9 cellular contexts compared by ENCODE assay signal in the genomic region with DNA sequence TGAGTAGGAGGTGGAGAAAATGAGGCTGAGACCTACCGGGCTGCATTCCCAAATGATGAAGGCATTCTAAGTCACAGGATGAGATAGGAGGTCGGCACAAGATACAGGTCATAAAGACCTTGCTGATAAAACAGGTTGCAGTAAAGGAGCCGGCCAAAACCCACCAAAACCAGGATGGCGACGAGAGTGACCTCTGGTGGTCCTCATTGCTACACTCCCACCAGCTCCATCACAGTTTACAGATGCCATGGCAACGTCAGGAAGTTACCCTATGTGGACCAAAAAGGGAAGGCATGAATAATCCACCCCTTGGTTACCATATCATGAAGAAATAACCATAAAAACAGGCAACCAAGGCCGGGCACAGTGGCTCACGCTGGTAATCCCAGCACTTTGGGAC. TPM values are rescaled to one million over a fixed set of nuclear protein-coding genes. Genes with fewer than 3 reads are reported as not detected.
DNase-seq lines count a peak whose midpoint lies in the region; ATAC-seq, FAIRE-seq and TF ChIP-seq lines count a peak whose summit lies in the region.
"Not testable (repeated sequence)": the region's sequence is repeated elsewhere in the genome, so short reads cannot be mapped to it uniquely, and the experiment has no call there.
"Had no signal": no experiment of that assay in that cellular context is flagged by ENCODE, and none has a peak within 500 bp of the region (broad histone marks: within the 10 kb centered on the region; RNA-seq: fewer than 3 reads in every experiment).

No MANE protein-coding gene starts in this region.

- not testable (repeated sequence) for H3K9me3 Mint-ChIP-seq in GM23338; glutamatergic neuron (ENCODE audit: unreplicated experiment)

- not testable (repeated sequence) for H3K9ac ChIP-seq in OCI-LY1 (ENCODE audit: low read length); K562 (ENCODE audit: insufficient read depth in 1 of 2, low read depth in 2 of 2, low read length in 2 of 2); HepG2 (ENCODE audit: insufficient read depth, low read depth, low read length)

- not testable (repeated sequence) for H3K9me3 ChIP-seq in BE2C; OCI-LY1 (ENCODE audit: low read length); K562 (replicated peaks; ENCODE audit: control insufficient read depth, insufficient read depth, low read depth, low read length); HepG2 (ENCODE audit: low read length)

- intact Hi-C loops in K562 (cut with micrococcal nuclease): loop anchor here (5.0 kb wide), 2 partner anchors 42 to 317 kb away; no protein-coding TSS in a partner anchor
- intact Hi-C loops in HepG2 (cut with micrococcal nuclease; ENCODE audit: unreplicated experiment); sciatic nerve (cut with DNase I): not testable (repeated sequence)

- not testable (repeated sequence) for TF ChIP-seq POLR2A in K562 (conservative IDR thresholded peaks at IDR 0.05); HepG2 (IDR thresholded peaks at IDR 0.05; ENCODE audit: insufficient read depth in 1 of 2, low read depth in 2 of 2, low read length in 2 of 2)

- in situ Hi-C loops in K562 (cut with MboI): loop anchor here (10.0 to 25.0 kb wide), 2 partner anchors 301 to 1847 kb away; no protein-coding TSS in a partner anchor
- in situ Hi-C loops in HepG2 (cut with HindIII; ENCODE audit: extremely low pct_ligation_motif_present, low pct_unique_long_range_greater_than_20kb): loop anchor here (25.0 kb wide), 1 partner anchor 303 kb away; no protein-coding TSS in a partner anchor

- TF ChIP-seq RAD21 in K562 (CRISPR knock-in tag; conservative IDR thresholded peaks at IDR 0.05 in 1 of 2, IDR thresholded peaks at IDR 0.05 in 1 of 2): 0 out of 4 replicates have a peak, but pooled peaks of 1 of the 2 experiments have one; percentile 7
- not testable (repeated sequence) for TF ChIP-seq RAD21 in HepG2 (CRISPR knock-in tag; IDR thresholded peaks at IDR 0.05)

- H3K36me3 ChIP-seq in BE2C; GM23338 (ENCODE audit: insufficient read depth); OCI-LY1 (ENCODE audit: insufficient read depth, low read length); K562 (ENCODE audit: control insufficient read depth, insufficient read depth, low read length); HepG2 (replicated peaks in 1 of 2; ENCODE audit: control insufficient read depth in 1 of 2, insufficient read depth in 2 of 2, low read length in 2 of 2): not testable (repeated sequence)

- peaks cover 20% of the 10 kb centered on the region for H3K27me3 Mint-ChIP-seq in GM23338 (ENCODE audit: insufficient read depth, low read depth, poor library complexity)
- H3K27me3 Mint-ChIP-seq in glutamatergic neuron (ENCODE audit: unreplicated experiment): not testable (repeated sequence)

- BruUV-seq in K562 (replicated peaks; lab: Mats Ljungman, UMichigan); HepG2 (replicated peaks; lab: Mats Ljungman, UMichigan): not testable (repeated sequence)

- H3K9me2 ChIP-seq in GM23338 (ENCODE audit: insufficient read depth); OCI-LY1 (ENCODE audit: low read depth, low read length): not testable (repeated sequence)

- not testable (repeated sequence) for H3K9me1 ChIP-seq in K562 (ENCODE audit: control insufficient read depth, insufficient read depth, low read length)

- H2AFZ ChIP-seq in GM23338; OCI-LY1 (ENCODE audit: low read length); K562 (ENCODE audit: low read depth, low read length); HepG2 (ENCODE audit: low read length): not testable (repeated sequence)

- not testable (repeated sequence) for H3K27ac Mint-ChIP-seq in GM23338; glutamatergic neuron (ENCODE audit: unreplicated experiment)

- WGBS in K562 (ENCODE audit: insufficient coverage, low coverage, missing lambda C conversion rate): 4% methylated on average over 8 of the region's 8 CpGs
- 31% methylated on average over 7 of the region's 8 CpGs for whole genome bisulfite sequencing in HepG2 (ENCODE audit: low lambda C conversion rate)

- peak; percentile 31 for TF ChIP-seq CTCF in BE2C (IDR thresholded peaks at IDR 0.05; ENCODE audit: low read depth, low read length)
- peak; percentile 54 to 67 for TF ChIP-seq CTCF in GM23338 (conservative IDR thresholded peaks at IDR 0.05; ENCODE audit: low read depth in 2 of 2)
- TF ChIP-seq CTCF in OCI-LY1 (IDR thresholded peaks at IDR 0.05; ENCODE audit: low read length): peak; percentile 28; the same call in 1 of the 2 replicates
- 0 out of 6 replicates have a peak, but pooled peaks of 1 of the 3 experiments have one; percentile 9 for TF ChIP-seq CTCF in K562 (IDR thresholded peaks at IDR 0.05 in 2 of 3, conservative IDR thresholded peaks at IDR 0.05 in 1 of 3; ENCODE audit: insufficient read depth in 2 of 3, low read depth in 1 of 3, low read length in 3 of 3)
- not testable (repeated sequence) for TF ChIP-seq CTCF in glutamatergic neuron (IDR thresholded peaks at IDR 0.05; ENCODE audit: partially characterized antibody, unreplicated experiment)
- peak; percentile 26; the same call in 1 of the 2 replicates for TF ChIP-seq CTCF in HepG2 (CRISPR knock-in tag; IDR thresholded peaks at IDR 0.05)

- not testable (repeated sequence) for H3K36me3 Mint-ChIP-seq in GM23338 (ENCODE audit: low read depth); glutamatergic neuron (ENCODE audit: unreplicated experiment)

- H3K4me1 ChIP-seq in BE2C; OCI-LY1 (ENCODE audit: insufficient read depth, low read length, severe bottlenecking); K562 (replicated peaks in 1 of 2; ENCODE audit: control insufficient read depth in 2 of 2, insufficient read depth in 2 of 2, low read length in 2 of 2): not testable (repeated sequence)
- H3K4me1 ChIP-seq in GM23338 (ENCODE audit: insufficient read depth) (peaks cover 16% of the 10 kb centered on the region; the same call in 1 of the 2 replicates), HepG2 (ENCODE audit: insufficient read depth, low read length) (peaks cover 13% of the 10 kb centered on the region)

- not testable (repeated sequence) for H3K27me3 ChIP-seq in BE2C; GM23338 (ENCODE audit: insufficient read depth); OCI-LY1 (ENCODE audit: insufficient read depth, low read length); K562 (ENCODE audit: control insufficient read depth in 2 of 2, insufficient read depth in 2 of 2, low read length in 2 of 2); HepG2 (ENCODE audit: control insufficient read depth in 1 of 2, insufficient read depth in 2 of 2, low read length in 2 of 2)

- CTCF ChIA-PET in K562 (lab: Yijun Ruan, JAX; ENCODE audit: low intra/inter-chr PET ratio); HepG2 (lab: Yijun Ruan, JAX; ENCODE audit: low intra/inter-chr PET ratio, low total read pairs): not testable (repeated sequence)

- POLR2A ChIA-PET in K562 (lab: Yijun Ruan, JAX); HepG2 (lab: Yijun Ruan, JAX): not testable (repeated sequence)

- H3K4me2 ChIP-seq in GM23338; OCI-LY1 (ENCODE audit: low read length); K562 (ENCODE audit: insufficient read depth, low read length); HepG2 (ENCODE audit: low read depth, low read length): not testable (repeated sequence)

- DNase-seq in BE2C; HepG2 (ENCODE audit: low spot score): not testable (repeated sequence)
- peak; percentile 77 for DNase-seq in GM23338 (ENCODE audit: low spot score)
- peak; percentile 43 for DNase-seq in MV-4-11 (lab: John Stamatoyannopoulos, UW)
- peak in 1 of 4 experiments; percentile 18 for DNase-seq in K562 (ENCODE audit: extremely low read depth in 1 of 4, low spot score in 3 of 4)
- peak; percentile 34 for DNase-seq in glutamatergic neuron
- peak; percentile 37 for DNase-seq in sciatic nerve (ENCODE audit: low spot score)

- TF ChIP-seq EP300 in K562 (IDR thresholded peaks at IDR 0.05; ENCODE audit: low read length); HepG2 (IDR thresholded peaks at IDR 0.05; ENCODE audit: low read depth in 2 of 2, low read length in 2 of 2); HepG2 (CRISPR knock-in tag; IDR thresholded peaks at IDR 0.05; ENCODE audit: borderline replicate concordance): not testable (repeated sequence)

- H3K4me1 Mint-ChIP-seq in GM23338: peaks cover 13% of the 10 kb centered on the region
- H3K4me1 Mint-ChIP-seq in glutamatergic neuron (ENCODE audit: low read depth, unreplicated experiment): not testable (repeated sequence)

- H3K79me2 ChIP-seq in GM23338 (replicated peaks; ENCODE audit: insufficient read depth); OCI-LY1 (ENCODE audit: insufficient read depth, low read length); K562 (ENCODE audit: control insufficient read depth, insufficient read depth, low read length); HepG2 (ENCODE audit: insufficient read depth, low read length): not testable (repeated sequence)

- not testable (repeated sequence) for H3K27ac ChIP-seq in GM23338 (ENCODE audit: low read depth); OCI-LY1 (ENCODE audit: low read depth, low read length, poor library complexity, severe bottlenecking); K562 (ENCODE audit: extremely low read depth, low read depth, low read length); HepG2 (ENCODE audit: extremely low read length, insufficient read depth, low read length)

- not testable (repeated sequence) for FAIRE-seq in K562 (lab: Jason Lieb, UNC); HepG2 (lab: Jason Lieb, UNC)

- ATAC-seq in GM23338, K562, HepG2, sciatic nerve: not testable (repeated sequence)

- not testable (repeated sequence) for H3F3A ChIP-seq in GM23338 (replicated peaks; ENCODE audit: low read depth); OCI-LY1 (ENCODE audit: insufficient read depth, low read length)

- H3K4me3 Mint-ChIP-seq in GM23338; glutamatergic neuron (ENCODE audit: unreplicated experiment): not testable (repeated sequence)

- H4K20me1 ChIP-seq in GM23338 (replicated peaks; ENCODE audit: insufficient read depth); OCI-LY1 (ENCODE audit: insufficient read depth, low read length); K562 (replicated peaks; ENCODE audit: control insufficient read depth, insufficient read depth, low read length); HepG2 (ENCODE audit: insufficient read depth, low read length): not testable (repeated sequence)

- H3K4me3 ChIP-seq in BE2C (ENCODE audit: low read depth, low read length); GM23338; OCI-LY1 (ENCODE audit: low read depth, low read length, poor library complexity, severe bottlenecking); K562; HepG2 (replicated peaks in 1 of 3; ENCODE audit: insufficient read depth in 1 of 3, low read depth in 2 of 3, low read length in 3 of 3): not testable (repeated sequence)

RNA-seq across cellular contexts. Expression of a gene that starts 4.6 kb away (rescaled TPM):
- polyA plus RNA-seq in BE2C (2012; ENCODE audit: insufficient read depth, insufficient read length, low read depth): 2.5 TPM
- total RNA-seq in GM23338 (2014; rRNA removed; shearing (Covaris generic)): 6.9 and 11.1 TPM in 2 replicates
- polyA plus RNA-seq in GM23338 (2016; fragmentation: Nextera tagmentation; extraction: Ambion mirVana) (9.2 and 12.2 TPM in 2 replicates), K562 (2011; rRNA removed) (not detected in 2 replicates), K562 (2014; fragmentation: Illumina TruSeq; extraction: Trizol) (not detected in 2 replicates), K562 (2014; fragmentation: Nextera tagmentation; extraction: Ambion mirVana) (not detected), K562 (2014; rRNA removed) (not detected in 2 replicates), HepG2 (2011; rRNA removed) (2.1 and 3.4 TPM in 2 replicates)
- not detected in 2 replicates for total RNA-seq in K562 (2011; cell fraction: chromatin; rRNA removed; ENCODE audit: low replicate concordance)
- not detected in 2 replicates for total RNA-seq in K562 (2011; cell fraction: nucleolus; rRNA removed)
- total RNA-seq in K562 (2011; cell fraction: nucleoplasm; rRNA removed): not detected in 2 replicates
- total RNA-seq in K562 (2014; rRNA removed) (not detected in 2 replicates), K562 (2014; rRNA removed; fragmentation: Illumina TruSeq; extraction: Trizol) (not detected in 2 replicates), K562 (2015; rRNA removed; fragmentation: Illumina TruSeq; extraction: Trizol) (not detected in 2 replicates), K562 (2021) (not detected in 2 replicates), glutamatergic neuron (ENCODE audit: unreplicated experiment) (3.7 TPM), HepG2 (2016; rRNA removed; fragmentation: Illumina TruSeq; extraction: Trizol) (13.3 and 18.0 TPM in 2 replicates), sciatic nerve (1.1 TPM)
- polyA plus RNA-seq in K562 (2011; cell fraction: cytosol; rRNA removed): not detected in 2 replicates
- polyA plus RNA-seq in K562 (2011; cell fraction: nucleus; rRNA removed): not detected in 2 replicates
- polyA plus RNA-seq in K562 (2012): not detected in 2 replicates
- not detected in 2 replicates for polyA minus RNA-seq in K562 (2011; rRNA and poly(A)+ RNA removed)
- not detected in 2 replicates for polyA minus RNA-seq in K562 (2011; cell fraction: cytosol; rRNA and poly(A)+ RNA removed)
- not detected in 2 replicates for polyA minus RNA-seq in K562 (2011; cell fraction: nucleus; rRNA and poly(A)+ RNA removed)
- total RNA-seq in HepG2 (2016; cell fraction: cytosol; rRNA removed; fragmentation: Illumina TruSeq; extraction: Trizol; ENCODE audit: low read depth): 4.1 and 5.6 TPM in 2 replicates
- 13.4 and 17.1 TPM in 2 replicates for total RNA-seq in HepG2 (2016; cell fraction: insoluble cytoplasmic fraction; rRNA removed; fragmentation: Illumina TruSeq; extraction: Trizol)
- 9.9 and 12.6 TPM in 2 replicates for total RNA-seq in HepG2 (2016; cell fraction: membrane; rRNA removed; fragmentation: Illumina TruSeq; extraction: Trizol)
- 7.2 and 8.3 TPM in 2 replicates for total RNA-seq in HepG2 (2016; cell fraction: nucleus; rRNA removed; fragmentation: Illumina TruSeq; extraction: Trizol)
- 2.4 and 3.1 TPM in 2 replicates for polyA plus RNA-seq in HepG2 (2011; cell fraction: cytosol; rRNA removed)
- 1.5 and 2.4 TPM in 2 replicates for polyA plus RNA-seq in HepG2 (2011; cell fraction: nucleus; rRNA removed)
- polyA plus RNA-seq in HepG2 (2012): 1.7 TPM in 2 replicates
- 0.91 and 1.1 TPM in 2 replicates for polyA plus RNA-seq in HepG2 (2016; cell fraction: cytosol; fragmentation: Illumina TruSeq; extraction: Trizol; ENCODE audit: low read depth)
- polyA plus RNA-seq in HepG2 (2016; cell fraction: insoluble cytoplasmic fraction; fragmentation: Illumina TruSeq; extraction: Trizol; ENCODE audit: low read depth): 11.6 and 12.0 TPM in 2 replicates
- 2.7 and 3.7 TPM in 2 replicates for polyA plus RNA-seq in HepG2 (2016; cell fraction: membrane; fragmentation: Illumina TruSeq; extraction: Trizol; ENCODE audit: low read depth)
- 14.1 and 14.6 TPM in 2 replicates for polyA plus RNA-seq in HepG2 (2016; cell fraction: nucleus; fragmentation: Illumina TruSeq; extraction: Trizol; ENCODE audit: insufficient read depth, low read depth)
- 4.2 and 4.6 TPM in 2 replicates for polyA minus RNA-seq in HepG2 (2011; rRNA and poly(A)+ RNA removed; ENCODE audit: low replicate concordance)
- 3.3 and 6.2 TPM in 2 replicates for polyA minus RNA-seq in HepG2 (2011; cell fraction: cytosol; rRNA and poly(A)+ RNA removed)
- 6.3 and 7.2 TPM in 2 replicates for polyA minus RNA-seq in HepG2 (2011; cell fraction: nucleus; rRNA and poly(A)+ RNA removed)
- total RNA-seq: CD4-positive, alpha-beta T cell had no signal

RNA-seq across cellular contexts. Expression of a gene that starts 9.6 kb away (rescaled TPM):
- polyA plus RNA-seq in BE2C (2012; ENCODE audit: insufficient read depth, insufficient read length, low read depth): 3.1 TPM
- 17.1 and 30.6 TPM in 2 replicates for total RNA-seq in GM23338 (2014; rRNA removed; shearing (Covaris generic))
- polyA plus RNA-seq in GM23338 (2016; fragmentation: Nextera tagmentation; extraction: Ambion mirVana): 16.6 and 21.9 TPM in 2 replicates
- 58.7 and 125 TPM in 2 replicates for total RNA-seq in K562 (2011; cell fraction: chromatin; rRNA removed; ENCODE audit: low replicate concordance)
- total RNA-seq in K562 (2011; cell fraction: nucleolus; rRNA removed): 30.7 and 35.2 TPM in 2 replicates
- total RNA-seq in K562 (2011; cell fraction: nucleoplasm; rRNA removed): 52.3 and 75.5 TPM in 2 replicates
- total RNA-seq in K562 (2014; rRNA removed): 9.9 and 11.5 TPM in 2 replicates
- total RNA-seq in K562 (2014; rRNA removed; fragmentation: Illumina TruSeq; extraction: Trizol): 25.2 and 26.4 TPM in 2 replicates
- 22.0 and 23.8 TPM in 2 replicates for total RNA-seq in K562 (2015; rRNA removed; fragmentation: Illumina TruSeq; extraction: Trizol)
- total RNA-seq in K562 (2021): 16.0 and 18.6 TPM in 2 replicates
- 16.0 and 20.8 TPM in 2 replicates for polyA plus RNA-seq in K562 (2011; rRNA removed)
- 8.3 and 10.2 TPM in 2 replicates for polyA plus RNA-seq in K562 (2011; cell fraction: cytosol; rRNA removed)
- 61.8 and 88.2 TPM in 2 replicates for polyA plus RNA-seq in K562 (2011; cell fraction: nucleus; rRNA removed)
- 16.8 and 17.4 TPM in 2 replicates for polyA plus RNA-seq in K562 (2012)
- polyA plus RNA-seq in K562 (2014; fragmentation: Illumina TruSeq; extraction: Trizol): 18.3 and 25.5 TPM in 2 replicates
- 10 to 100 TPM; 17.4 to 18.3 TPM for polyA plus RNA-seq in K562 (2014; fragmentation: Nextera tagmentation; extraction: Ambion mirVana)
- 20.6 and 23.1 TPM in 2 replicates for polyA plus RNA-seq in K562 (2014; rRNA removed)
- polyA minus RNA-seq in K562 (2011; rRNA and poly(A)+ RNA removed): 22.6 and 27.3 TPM in 2 replicates
- 6.9 and 7.1 TPM in 2 replicates for polyA minus RNA-seq in K562 (2011; cell fraction: cytosol; rRNA and poly(A)+ RNA removed)
- polyA minus RNA-seq in K562 (2011; cell fraction: nucleus; rRNA and poly(A)+ RNA removed): 27.2 and 38.7 TPM in 2 replicates
- total RNA-seq in glutamatergic neuron (ENCODE audit: unreplicated experiment): 41.9 TPM
- total RNA-seq in HepG2 (2016; rRNA removed; fragmentation: Illumina TruSeq; extraction: Trizol): 19.2 and 22.6 TPM in 2 replicates
- 10.5 and 12.2 TPM in 2 replicates for total RNA-seq in HepG2 (2016; cell fraction: cytosol; rRNA removed; fragmentation: Illumina TruSeq; extraction: Trizol; ENCODE audit: low read depth)
- total RNA-seq in HepG2 (2016; cell fraction: insoluble cytoplasmic fraction; rRNA removed; fragmentation: Illumina TruSeq; extraction: Trizol): 20.3 and 22.0 TPM in 2 replicates
- total RNA-seq in HepG2 (2016; cell fraction: membrane; rRNA removed; fragmentation: Illumina TruSeq; extraction: Trizol): 14.9 and 16.2 TPM in 2 replicates
- 27.3 and 27.4 TPM in 2 replicates for total RNA-seq in HepG2 (2016; cell fraction: nucleus; rRNA removed; fragmentation: Illumina TruSeq; extraction: Trizol)
- 12.6 and 15.0 TPM in 2 replicates for polyA plus RNA-seq in HepG2 (2011; rRNA removed)
- 6.0 and 6.2 TPM in 2 replicates for polyA plus RNA-seq in HepG2 (2011; cell fraction: cytosol; rRNA removed)
- polyA plus RNA-seq in HepG2 (2011; cell fraction: nucleus; rRNA removed): 55.7 and 59.6 TPM in 2 replicates
- 15.3 and 16.1 TPM in 2 replicates for polyA plus RNA-seq in HepG2 (2012)
- 8.2 and 8.4 TPM in 2 replicates for polyA plus RNA-seq in HepG2 (2016; cell fraction: cytosol; fragmentation: Illumina TruSeq; extraction: Trizol; ENCODE audit: low read depth)
- 18.5 and 19.2 TPM in 2 replicates for polyA plus RNA-seq in HepG2 (2016; cell fraction: insoluble cytoplasmic fraction; fragmentation: Illumina TruSeq; extraction: Trizol; ENCODE audit: low read depth)
- 9.8 TPM in 2 replicates for polyA plus RNA-seq in HepG2 (2016; cell fraction: membrane; fragmentation: Illumina TruSeq; extraction: Trizol; ENCODE audit: low read depth)
- polyA plus RNA-seq in HepG2 (2016; cell fraction: nucleus; fragmentation: Illumina TruSeq; extraction: Trizol; ENCODE audit: insufficient read depth, low read depth): 40.8 and 46.1 TPM in 2 replicates
- polyA minus RNA-seq in HepG2 (2011; rRNA and poly(A)+ RNA removed; ENCODE audit: low replicate concordance): 11.4 and 14.4 TPM in 2 replicates
- polyA minus RNA-seq in HepG2 (2011; cell fraction: cytosol; rRNA and poly(A)+ RNA removed): 6.8 and 7.5 TPM in 2 replicates
- 61.5 and 62.0 TPM in 2 replicates for polyA minus RNA-seq in HepG2 (2011; cell fraction: nucleus; rRNA and poly(A)+ RNA removed)
- total RNA-seq in sciatic nerve: 82.8 TPM
